Comparison of ENCODE assay signal across 7 cellular contexts in genomic region chr19:33041828-33042160, GRCh38. TPM values are rescaled to one million over a fixed set of nuclear protein-coding genes. Genes with fewer than 3 reads are reported as not detected.
DNase-seq lines count a peak whose midpoint lies in the region; FAIRE-seq and TF ChIP-seq lines count a peak whose summit lies in the region.
"Not testable (repeated sequence)": the region's sequence is repeated elsewhere in the genome, so short reads cannot be mapped to it uniquely, and the experiment has no call there.

No MANE protein-coding gene starts in this region.

- not testable (repeated sequence) for H3K27me3 Mint-ChIP-seq in H9 (ENCODE audit: low read depth); astrocyte (ENCODE audit: low read depth, unreplicated experiment)

- no CpG with 5 or more reads among the region's 3 CpGs for WGBS in H9 (ENCODE audit: extremely low coverage, insufficient read length, low lambda C conversion rate)
- WGBS in hepatocyte (ENCODE audit: low lambda C conversion rate, missing lambda C conversion rate), result 73% methylated on average over 3 of the region's 3 CpGs
- 54% methylated on average over 3 of the region's 3 CpGs for WGBS in prostate gland

- H3K18ac ChIP-seq in H9 (ENCODE audit: insufficient read length, low read depth, low read length), result not testable (repeated sequence)

- not testable (repeated sequence) for H3K4me1 ChIP-seq in H9 (ENCODE audit: insufficient read depth, low read length); astrocyte (ENCODE audit: insufficient read depth, low read length); prostate gland (replicated peaks)
- H3K4me1 ChIP-seq in Peyer's patch, result peaks cover 0 to 25% (median 0%) of the 10 kb centered on the region in 4 donors
- H3K4me1 ChIP-seq in duodenal mucosa (ENCODE audit: control insufficient read depth in 1 of 2, insufficient read depth in 2 of 2, low read length in 2 of 2), result peaks cover 35 to 54% of the 10 kb centered on the region in 2 donors
- peaks cover 31% of the 10 kb centered on the region for H3K4me1 ChIP-seq in hepatocyte (ENCODE audit: insufficient read depth)
- H3K4me1 ChIP-seq in mucosa of rectum (ENCODE audit: control insufficient read depth in 2 of 2, insufficient read depth in 2 of 2, low read length in 2 of 2), result peaks cover 29 to 46% of the 10 kb centered on the region in 2 donors

- H3K4ac ChIP-seq in H9 (ENCODE audit: low read depth, low read length), result not testable (repeated sequence)

- not testable (repeated sequence) for H3K14ac ChIP-seq in H9 (ENCODE audit: insufficient read depth, low read length)

- H3K4me3 Mint-ChIP-seq in H9; astrocyte (ENCODE audit: unreplicated experiment): not testable (repeated sequence)

- FAIRE-seq in astrocyte (lab: Jason Lieb, UNC), result not testable (repeated sequence)

- DNase-seq in H9; Peyer's patch; astrocyte (ENCODE audit: low read depth); prostate gland (ENCODE audit: low spot score): not testable (repeated sequence)
- peak; percentile 26 for DNase-seq in hepatocyte (ENCODE audit: low spot score)

- not testable (repeated sequence) for H4K91ac ChIP-seq in H9 (ENCODE audit: insufficient read length, low read depth, low read length)

- not testable (repeated sequence) for H3T11ph ChIP-seq in H9 (ENCODE audit: low read length)

- peak overlapping the region; percentile 29 to 91 (median 69); a peak in 5 of 7 replicates for H3K27ac Mint-ChIP-seq in H9
- not testable (repeated sequence) for H3K27ac Mint-ChIP-seq in astrocyte (ENCODE audit: unreplicated experiment)

- H2AFZ ChIP-seq in H9 (ENCODE audit: low read length); astrocyte (ENCODE audit: low read depth, low read length); hepatocyte: not testable (repeated sequence)

- not testable (repeated sequence) for H3K79me1 ChIP-seq in H9 (ENCODE audit: insufficient read depth, low read depth, low read length, poor library complexity, severe bottlenecking)

- not testable (repeated sequence) for H3K79me2 ChIP-seq in H9 (ENCODE audit: insufficient read depth, low read length); astrocyte (ENCODE audit: insufficient read depth, low read length)
- peaks cover 80% of the 10 kb centered on the region for H3K79me2 ChIP-seq in hepatocyte

- H3K36me3 ChIP-seq in Peyer's patch; astrocyte (ENCODE audit: insufficient read depth, low read length); duodenal mucosa (ENCODE audit: control insufficient read depth in 1 of 2, insufficient read depth in 2 of 2, low read length in 2 of 2); hepatocyte (replicated peaks; ENCODE audit: insufficient read depth, low read depth); mucosa of rectum (ENCODE audit: control insufficient read depth in 2 of 2, insufficient read depth in 2 of 2, low read length in 2 of 2); prostate gland: not testable (repeated sequence)

- not testable (repeated sequence) for H3K4me2 ChIP-seq in H9 (ENCODE audit: insufficient read depth, insufficient read length, low read length)
- H3K4me2 ChIP-seq in astrocyte (ENCODE audit: low read length), result peak overlapping the region; percentile 25
- H3K4me2 ChIP-seq in hepatocyte, result peak overlapping the region; percentile 41

- H3K27ac ChIP-seq in H9 (ENCODE audit: insufficient read length, low read depth, low read length), result not testable (repeated sequence)
- peak overlapping the region in 3 of 4 donors; percentile 74 to 93 (median 79) for H3K27ac ChIP-seq in Peyer's patch
- H3K27ac ChIP-seq in astrocyte (ENCODE audit: low read depth, low read length), result peak overlapping the region; percentile 6
- peak overlapping the region; percentile 84 for H3K27ac ChIP-seq in duodenal mucosa (ENCODE audit: low read depth, low read length)
- H3K27ac ChIP-seq in hepatocyte, result peak overlapping the region; percentile 97
- H3K27ac ChIP-seq in mucosa of rectum (ENCODE audit: low read depth in 2 of 2, low read length in 2 of 2), result peak overlapping the region; percentile 88 to 94
- peak overlapping the region; percentile 71 to 87 for H3K27ac ChIP-seq in prostate gland

- not testable (repeated sequence) for H3K9me2 ChIP-seq in hepatocyte (replicated peaks; ENCODE audit: insufficient read depth)

- TF ChIP-seq POLR2A in Peyer's patch (IDR thresholded peaks at IDR 0.05); prostate gland (IDR thresholded peaks at IDR 0.05): not testable (repeated sequence)

- not testable (repeated sequence) for H3K9ac ChIP-seq in H9 (ENCODE audit: extremely low read depth, insufficient read length, low read length)
- H3K9ac ChIP-seq in astrocyte (ENCODE audit: low read length) (peak overlapping the region; percentile 27), duodenal mucosa (ENCODE audit: low read depth in 1 of 2, low read length in 2 of 2) (peak overlapping the region; percentile 63 to 75), mucosa of rectum (ENCODE audit: low read depth in 1 of 2, low read length in 2 of 2) (peak overlapping the region; percentile 60 to 70)

- not testable (repeated sequence) for H2BK120ac ChIP-seq in H9 (ENCODE audit: low read depth, low read length, poor library complexity, severe bottlenecking)

- intact Hi-C loops in prostate gland (cut with DNase I), result not testable (repeated sequence)

- H3K27me3 ChIP-seq in H9 (ENCODE audit: insufficient read depth, low read length); Peyer's patch; astrocyte (ENCODE audit: insufficient read depth, low read length); duodenal mucosa (ENCODE audit: control insufficient read depth in 1 of 2, insufficient read depth in 2 of 2, low read length in 2 of 2); hepatocyte; mucosa of rectum (ENCODE audit: control insufficient read depth in 2 of 2, insufficient read depth in 2 of 2, low read length in 2 of 2); prostate gland (replicated peaks; ENCODE audit: insufficient read depth): not testable (repeated sequence)

- not testable (repeated sequence) for H2BK15ac ChIP-seq in H9 (ENCODE audit: low read depth, low read length)

- not testable (repeated sequence) for H3K23ac ChIP-seq in H9 (ENCODE audit: insufficient read length, low read depth, low read length)

- H2BK12ac ChIP-seq in H9 (ENCODE audit: insufficient read length, low read depth, low read length), result not testable (repeated sequence)

- H3K4me1 Mint-ChIP-seq in H9 (peaks cover 25 to 27% of the 10 kb centered on the region in 2 experiments), astrocyte (ENCODE audit: low read depth, unreplicated experiment) (peaks cover 14% of the 10 kb centered on the region)

- H2AK5ac ChIP-seq in H9 (ENCODE audit: insufficient read length, low read length), result not testable (repeated sequence)

- peaks cover 4 to 10% of the 10 kb centered on the region in 2 experiments; a peak in 3 of 5 replicates for H3K9me3 Mint-ChIP-seq in H9
- H3K9me3 Mint-ChIP-seq in astrocyte (ENCODE audit: unreplicated experiment), result not testable (repeated sequence)

- TF ChIP-seq CTCF in H9 (conservative IDR thresholded peaks at IDR 0.05); Peyer's patch (IDR thresholded peaks at IDR 0.05); astrocyte (IDR thresholded peaks at IDR 0.05; ENCODE audit: insufficient read depth, low read depth, low read length); hepatocyte (IDR thresholded peaks at IDR 0.05; ENCODE audit: poor library complexity); prostate gland (IDR thresholded peaks at IDR 0.05): not testable (repeated sequence)

- H4K5ac ChIP-seq in H9 (ENCODE audit: insufficient read length, low read depth, low read length), result not testable (repeated sequence)

- peaks cover 24 to 49% (median 42%) of the 10 kb centered on the region in 3 experiments for H3K36me3 Mint-ChIP-seq in H9 (ENCODE audit: insufficient read depth in 1 of 3, low read depth in 3 of 3)
- not testable (repeated sequence) for H3K36me3 Mint-ChIP-seq in astrocyte (ENCODE audit: low read depth, unreplicated experiment)

- not testable (repeated sequence) for H3K4me3 ChIP-seq in Peyer's patch; astrocyte (ENCODE audit: insufficient read depth, low read depth, low read length); duodenal mucosa (ENCODE audit: low read depth in 1 of 2, low read length in 2 of 2); hepatocyte; mucosa of rectum (ENCODE audit: low read length in 2 of 2); prostate gland

- H2BK5ac ChIP-seq in H9 (ENCODE audit: insufficient read length, low read length), result not testable (repeated sequence)

- not testable (repeated sequence) for H3K23me2 ChIP-seq in H9 (ENCODE audit: insufficient read length, low read depth, low read length, poor library complexity, severe bottlenecking)

- not testable (repeated sequence) for H4K8ac ChIP-seq in H9 (replicated peaks; ENCODE audit: insufficient read length, low read depth, low read length)

- H2BK20ac ChIP-seq in H9 (ENCODE audit: low read depth, low read length, poor library complexity, severe bottlenecking), result not testable (repeated sequence)

- not testable (repeated sequence) for H4K20me1 ChIP-seq in H9 (ENCODE audit: control insufficient read depth, insufficient read depth, insufficient read length); astrocyte (ENCODE audit: insufficient read depth, low read length); hepatocyte (ENCODE audit: insufficient read depth, poor library complexity, severe bottlenecking)

- H3K9me3 ChIP-seq in H9 (ENCODE audit: control insufficient read depth, low read depth, low read length); Peyer's patch; astrocyte (ENCODE audit: insufficient read depth, low read depth, low read length); duodenal mucosa (ENCODE audit: control insufficient read depth in 1 of 2, low read length in 2 of 2); hepatocyte (ENCODE audit: low read depth); mucosa of rectum (ENCODE audit: control insufficient read depth in 2 of 2, low read length in 2 of 2); prostate gland: not testable (repeated sequence)

- H3K56ac ChIP-seq in H9 (ENCODE audit: insufficient read length, low read depth, low read length), result not testable (repeated sequence)

RNA-seq across cellular contexts. Expression of gene RHPN2, which starts 22.9 kb away (rescaled TPM):
- 29.1 and 29.2 TPM in 2 replicates for total RNA-seq in H9 (2021)
- total RNA-seq in Peyer's patch, result 10 to 100 TPM; 46.2 to 75.6 (median 61.9) TPM
- 11.4 and 12.6 TPM in 2 replicates for total RNA-seq in astrocyte
- 67.6 and 67.9 TPM in 2 replicates for total RNA-seq in hepatocyte
- 44.3 and 54.2 TPM in 2 replicates for polyA plus RNA-seq in hepatocyte
- total RNA-seq in prostate gland, result 10 to 100 TPM; 46.2 to 95.0 TPM

RNA-seq across cellular contexts. Expression of gene GPATCH1, which starts 39.2 kb away (rescaled TPM):
- total RNA-seq in H9 (2021) (11.7 and 12.2 TPM in 2 replicates), Peyer's patch (10 to 100 TPM; 10.2 to 28.9 (median 19.5) TPM), astrocyte (6.1 and 6.6 TPM in 2 replicates), hepatocyte (6.7 and 14.5 TPM in 2 replicates), prostate gland (10 to 100 TPM in 1 of 2 donors, 1 to 10 TPM in 1; 7.9 to 12.2 TPM)
- polyA plus RNA-seq in hepatocyte, result 6.8 and 9.7 TPM in 2 replicates
